Comparison of ENCODE assay signal across 1 cellular context in genomic region chr3:99958177-99958912, GRCh38.
TF ChIP-seq lines count a peak whose summit lies in the region.

No MANE protein-coding gene starts in this region.

TF ChIP-seq in HEK293T, 16 proteins besides CTCF, POLR2A, EP300 and RAD21:
- no peak for TF ChIP-seq SP1 (IDR thresholded peaks at IDR 0.05)
- TF ChIP-seq LEF1 (IDR thresholded peaks at IDR 0.05; ENCODE audit: borderline replicate concordance) = no peak
- no peak for TF ChIP-seq TARDBP (IDR thresholded peaks at IDR 0.05)
- TF ChIP-seq L3MBTL2 (conservative IDR thresholded peaks at IDR 0.05) = no peak
- TF ChIP-seq BHLHE40 (IDR thresholded peaks at IDR 0.05; ENCODE audit: borderline replicate concordance) = no peak
- TF ChIP-seq ZNF384 (IDR thresholded peaks at IDR 0.05) = no peak
- TF ChIP-seq ELF4 (IDR thresholded peaks at IDR 0.05) = no peak
- no peak for TF ChIP-seq NFRKB (IDR thresholded peaks at IDR 0.05)
- TF ChIP-seq HDGF (IDR thresholded peaks at IDR 0.05; ENCODE audit: borderline replicate concordance) = no peak
- TF ChIP-seq ARNT (IDR thresholded peaks at IDR 0.05) = no peak
- no peak for TF ChIP-seq FOXM1 (IDR thresholded peaks at IDR 0.05; ENCODE audit: borderline replicate concordance)
- TF ChIP-seq FOXA1 (IDR thresholded peaks at IDR 0.05) = no peak
- TF ChIP-seq SUZ12 (IDR thresholded peaks at IDR 0.05) = no peak
- no peak for TF ChIP-seq CTBP1 (IDR thresholded peaks at IDR 0.05; ENCODE audit: borderline replicate concordance)
- no peak for TF ChIP-seq PKNOX1 (IDR thresholded peaks at IDR 0.05)
- TF ChIP-seq FOXK2 (IDR thresholded peaks at IDR 0.05) = no peak
